Comparison of ENCODE assay signal across 21 cellular contexts in the genomic region with DNA sequence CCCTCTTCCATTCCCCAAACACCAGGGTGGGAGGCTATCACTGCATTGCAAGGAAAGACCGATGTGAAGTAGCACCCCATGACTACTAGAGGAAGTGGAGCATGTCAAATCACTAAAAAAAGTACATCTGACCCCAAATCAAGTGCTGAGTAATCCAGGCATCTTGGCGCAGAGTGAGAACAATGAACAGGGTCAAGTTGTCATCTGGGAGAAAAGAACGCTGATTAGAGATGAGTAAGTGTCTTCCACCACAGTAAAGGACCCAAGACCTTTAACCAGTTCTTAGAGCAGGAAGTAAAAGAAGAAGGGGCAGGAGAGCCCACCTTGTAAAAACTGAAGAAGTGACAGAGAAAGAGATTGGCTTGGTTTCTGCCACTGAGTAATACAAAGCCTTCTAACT.
DNase-seq lines count a peak whose midpoint lies in the region; ATAC-seq lines count a peak whose summit lies in the region.
"Had no signal": no experiment of that assay in that cellular context is flagged by ENCODE, and none has a peak within 500 bp of the region (broad histone marks: within the 10 kb centered on the region; RNA-seq: fewer than 3 reads in every experiment).

No MANE protein-coding gene starts in this region.

- peaks cover 22% of the 10 kb centered on the region for H3K4me1 ChIP-seq in skeletal muscle satellite cell (ENCODE audit: control insufficient read depth, insufficient read depth, low read length)
- H3K4me1 ChIP-seq in effector memory CD4-positive, alpha-beta T cell (ENCODE audit: control insufficient read depth, insufficient read depth, low read length, poor library complexity, severe bottlenecking) = no peaks in the 10 kb centered on the region

- H3K27ac Mint-ChIP-seq in activated naive CD8-positive, alpha-beta T cell treated with anti-CD3 and anti-CD28 coated beads, Interleukin-2, amount 50 U/mL, for 24 hours = no peak overlapping the region
- no peak overlapping the region for H3K27ac Mint-ChIP-seq in activated naive CD8-positive, alpha-beta T cell treated with anti-CD3 and anti-CD28 coated beads for 36 hours
- H3K27ac Mint-ChIP-seq: activated CD4-positive, alpha-beta memory T cell treated with anti-CD3 and anti-CD28 coated beads, Interleukin-2, amount 10 ng/mL, durations not matched to agents 7 days and 5 days; CD4-positive, alpha-beta memory T cell; T-helper 17 cell; WTC11 had no signal

- no peak overlapping the region for H3K4me3 Mint-ChIP-seq in activated naive CD8-positive, alpha-beta T cell treated with anti-CD3 and anti-CD28 coated beads, Interleukin-2, amount 50 U/mL, for 24 hours
- no peak overlapping the region for H3K4me3 Mint-ChIP-seq in activated naive CD8-positive, alpha-beta T cell treated with anti-CD3 and anti-CD28 coated beads for 36 hours
- H3K4me3 Mint-ChIP-seq: activated CD4-positive, alpha-beta memory T cell treated with anti-CD3 and anti-CD28 coated beads, Interleukin-2, amount 10 ng/mL, durations not matched to agents 7 days and 5 days; CD4-positive, alpha-beta memory T cell; T-helper 17 cell; WTC11 had no signal

- H3K4me3 ChIP-seq in skeletal muscle satellite cell (ENCODE audit: low read length) = no peak overlapping the region
- H3K4me3 ChIP-seq in effector memory CD4-positive, alpha-beta T cell (ENCODE audit: insufficient read depth, low read depth, low read length, poor library complexity, severe bottlenecking) = no peak overlapping the region
- H3K4me3 ChIP-seq: A549, transverse colon had no signal

- H3K36me3 ChIP-seq in skeletal muscle satellite cell (ENCODE audit: insufficient read depth, low read length) = no peaks in the 10 kb centered on the region
- H3K36me3 ChIP-seq in effector memory CD4-positive, alpha-beta T cell (ENCODE audit: control insufficient read depth, insufficient read depth, low read length) = no peaks in the 10 kb centered on the region
- H3K36me3 ChIP-seq: transverse colon had no signal

- peaks cover 10% of the 10 kb centered on the region for H3K4me1 Mint-ChIP-seq in activated naive CD8-positive, alpha-beta T cell treated with anti-CD3 and anti-CD28 coated beads, Interleukin-2, amount 50 U/mL, for 24 hours
- H3K4me1 Mint-ChIP-seq in activated naive CD8-positive, alpha-beta T cell treated with anti-CD3 and anti-CD28 coated beads for 36 hours = peaks cover 4% of the 10 kb centered on the region

- no peak overlapping the region for H3K27ac ChIP-seq in effector memory CD4-positive, alpha-beta T cell (ENCODE audit: insufficient read depth, low read length, poor library complexity, severe bottlenecking)
- H3K27ac ChIP-seq: A549, transverse colon had no signal

- H3K4me2 ChIP-seq in skeletal muscle satellite cell (ENCODE audit: low read length) = peak overlapping the region; percentile 48
- H3K4me2 ChIP-seq: A549 had no signal

- H3K27me3 ChIP-seq in skeletal muscle satellite cell (ENCODE audit: control insufficient read depth, insufficient read depth, low read length) = no peaks in the 10 kb centered on the region
- no peaks in the 10 kb centered on the region for H3K27me3 ChIP-seq in effector memory CD4-positive, alpha-beta T cell (replicated peaks; ENCODE audit: control insufficient read depth, insufficient read depth, low read length, poor library complexity, severe bottlenecking)
- H3K27me3 ChIP-seq: transverse colon had no signal

- peak; percentile 47 for ATAC-seq in activated naive CD8-positive, alpha-beta T cell treated with anti-CD3 and anti-CD28 coated beads, Interleukin-2, amount 50 U/mL, for 24 hours
- no peak for ATAC-seq in GM18520 (IDR thresholded peaks at IDR 0.05; ENCODE audit: unreplicated experiment)
- ATAC-seq: A549, T-helper 17 cell, WTC11 had no signal

- no peak overlapping the region for H3K9ac ChIP-seq in skeletal muscle satellite cell (ENCODE audit: low read depth, low read length)

- H3K9me3 Mint-ChIP-seq in activated naive CD8-positive, alpha-beta T cell treated with anti-CD3 and anti-CD28 coated beads, Interleukin-2, amount 50 U/mL, for 24 hours = no peaks in the 10 kb centered on the region
- peaks cover 1% of the 10 kb centered on the region for H3K9me3 Mint-ChIP-seq in activated naive CD8-positive, alpha-beta T cell treated with anti-CD3 and anti-CD28 coated beads for 36 hours
- H3K9me3 Mint-ChIP-seq: activated CD4-positive, alpha-beta memory T cell treated with anti-CD3 and anti-CD28 coated beads, Interleukin-2, amount 10 ng/mL, durations not matched to agents 7 days and 5 days had no signal

- DNase-seq in activated naive CD8-positive, alpha-beta T cell treated with anti-CD3 and anti-CD28 coated beads, Interleukin-2, amount 50 U/mL, for 24 hours = no peak
- DNase-seq in activated naive CD8-positive, alpha-beta T cell treated with anti-CD3 and anti-CD28 coated beads for 36 hours = no peak
- DNase-seq in RPMI7951 (ENCODE audit: low read depth) (peak; percentile 85), fibroblast of peridontal ligament (ENCODE audit: extremely low read depth) (peak; percentile 37), NCI-H524 treated with DMSO at 0.1 percent for 48 hours (lab: John Stamatoyannopoulos, UW) (no peak)
- no peak for DNase-seq in effector memory CD4-positive, alpha-beta T cell
- DNase-seq: activated CD4-positive, alpha-beta memory T cell treated with anti-CD3 and anti-CD28 coated beads, Interleukin-2, amount 10 ng/mL, durations not matched to agents 7 days and 5 days; CD4-positive, alpha-beta memory T cell; central memory CD4-positive, alpha-beta T cell; DMS79; NCI-H1105; NCI-H2107; NCI-H526; SHP77 treated with DMSO at 0.1 percent for 48 hours; stimulated activated naive CD4-positive, alpha-beta T cell; T-helper 17 cell; transverse colon had no signal

- H3K9me3 ChIP-seq in skeletal muscle satellite cell (replicated peaks; ENCODE audit: low read length) = no peaks in the 10 kb centered on the region
- peaks cover under 1% of the 10 kb centered on the region for H3K9me3 ChIP-seq in effector memory CD4-positive, alpha-beta T cell (ENCODE audit: control insufficient read depth, low read length)

- H3K27me3 Mint-ChIP-seq in activated naive CD8-positive, alpha-beta T cell treated with anti-CD3 and anti-CD28 coated beads, Interleukin-2, amount 50 U/mL, for 24 hours = peaks cover 12% of the 10 kb centered on the region
- H3K27me3 Mint-ChIP-seq in activated naive CD8-positive, alpha-beta T cell treated with anti-CD3 and anti-CD28 coated beads for 36 hours = peaks cover 12% of the 10 kb centered on the region

- H3K36me3 Mint-ChIP-seq in activated naive CD8-positive, alpha-beta T cell treated with anti-CD3 and anti-CD28 coated beads, Interleukin-2, amount 50 U/mL, for 24 hours (ENCODE audit: low read depth) = no peaks in the 10 kb centered on the region
- no peaks in the 10 kb centered on the region for H3K36me3 Mint-ChIP-seq in activated naive CD8-positive, alpha-beta T cell treated with anti-CD3 and anti-CD28 coated beads for 36 hours
- H3K36me3 Mint-ChIP-seq: CD4-positive, alpha-beta memory T cell; WTC11 had no signal

Comparison
In these comparisons a context has a peak if more than half of its experiments do, and no peak if none do; other contexts are left out.
1. DNase-seq: peak in RPMI7951 (single experiment) and fibroblast of peridontal ligament (single experiment); none in activated naive CD8-positive, alpha-beta T cell treated with anti-CD3 and anti-CD28 coated beads, Interleukin-2, amount 50 U/mL, for 24 hours (single experiment), activated naive CD8-positive, alpha-beta T cell treated with anti-CD3 and anti-CD28 coated beads for 36 hours (single experiment), NCI-H524 treated with DMSO at 0.1 percent for 48 hours (single experiment) and effector memory CD4-positive, alpha-beta T cell (0 of 3).